8 cellular contexts compared by ENCODE assay signal in the genomic region with DNA sequence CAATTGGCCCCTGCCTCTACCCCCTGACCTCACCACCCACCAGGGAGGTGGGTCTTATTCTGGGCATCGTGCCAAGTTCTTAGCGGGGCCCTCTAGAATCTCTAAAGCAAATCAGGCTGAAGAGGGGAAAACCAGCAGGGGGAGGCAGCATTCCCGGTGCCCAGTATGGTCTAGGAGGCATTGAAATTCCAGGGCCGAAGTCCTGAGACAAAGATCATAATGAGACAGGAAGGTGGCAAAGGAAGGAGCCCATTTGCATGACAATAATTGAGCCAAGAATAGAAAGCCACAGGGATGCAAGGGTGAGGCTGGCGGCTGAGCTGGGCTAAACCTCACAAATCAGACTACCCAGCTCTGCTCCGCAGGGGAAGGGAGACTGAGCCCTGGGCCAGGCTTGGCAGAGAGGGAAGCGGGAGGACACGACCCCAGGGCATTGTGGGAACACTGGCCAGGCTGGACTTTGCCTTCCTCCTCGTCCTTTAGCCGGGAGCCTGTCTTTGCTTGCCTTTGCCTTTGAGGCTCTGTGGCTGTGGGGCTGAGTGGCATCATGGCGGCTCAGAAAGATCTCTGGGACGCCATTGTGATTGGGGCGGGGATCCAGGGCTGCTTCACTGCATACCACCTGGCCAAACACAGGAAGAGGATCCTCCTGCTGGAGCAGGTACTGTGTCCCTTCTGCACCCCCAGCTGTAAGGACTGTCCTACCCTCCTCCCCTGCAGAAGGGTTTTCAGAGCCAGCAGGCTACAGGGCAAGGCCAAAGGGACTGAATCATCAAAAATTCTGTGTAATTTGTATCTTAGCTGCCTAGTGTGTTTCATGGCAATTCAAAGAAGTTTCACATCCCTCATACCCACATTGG. TPM values are rescaled to one million over a fixed set of nuclear protein-coding genes. Genes with fewer than 3 reads are reported as not detected.
A peak's percentile ranks its signal among the peaks of the same experiment; 100 is the strongest.
DNase-seq lines count a peak whose midpoint lies in the region; ATAC-seq and TF ChIP-seq lines count a peak whose summit lies in the region.

Gene PIPOX, plus strand, starts transcription at position 463 of the 860 bp plus-strand sequence. Its CDS starts 85 bp downstream, at position 548.

- H3K27me3 ChIP-seq in SJCRH30 = no peaks in the 10 kb centered on the region
- H3K27me3 ChIP-seq in CD4-positive, alpha-beta T cell (ENCODE audit: control insufficient read depth, insufficient read depth, low read length) = peaks cover 9% of the 10 kb centered on the region

- DNase-seq in DMS53 treated with DMSO at 0.1 percent for 48 hours (lab: John Stamatoyannopoulos, UW; ENCODE audit: unreplicated experiment) (peak; percentile 18), NCI-H1092 treated with DMSO at 0.1 percent for 48 hours (lab: John Stamatoyannopoulos, UW) (peak; percentile 89), SJCRH30 (peak; percentile 99 to 100), left cardiac atrium (no peak), retinal pigment epithelial cell (ENCODE audit: low read depth) (peak; percentile 48)
- DNase-seq in T-helper 2 cell treated with Interferon-gamma antibody and Interleukin-4, amounts not matched to agents 5 μg/mL and 100 μg/mL, for 36 hours (ENCODE audit: low spot score) = no peak
- DNase-seq in CD4-positive, alpha-beta T cell = no peak

- intact Hi-C loops in left cardiac atrium (cut with DNase I) = no loop called here
- intact Hi-C loops in CD4-positive, alpha-beta T cell (cut with DNase I, micrococcal nuclease) = no loop called here

- POLR2A ChIA-PET in CD4-positive, alpha-beta T cell (lab: Charles Lee) = interaction anchor here (0.7 kb wide), 1 partner anchor 62 kb away, joined by 3 read pairs; no protein-coding TSS in a partner anchor

- H3K9me3 Mint-ChIP-seq in T-helper 2 cell treated with Interferon-gamma antibody and Interleukin-4, amounts not matched to agents 5 μg/mL and 100 μg/mL, for 36 hours = no peaks in the 10 kb centered on the region
- H3K9me3 Mint-ChIP-seq in CD4-positive, alpha-beta T cell = no peaks in the 10 kb centered on the region

- H3K9me3 ChIP-seq in SJCRH30 (replicated peaks) = no peaks in the 10 kb centered on the region
- no peaks in the 10 kb centered on the region for H3K9me3 ChIP-seq in CD4-positive, alpha-beta T cell (ENCODE audit: control insufficient read depth, low read length)

- H3K27ac ChIP-seq in SJCRH30 = peak within 1 kb of the TSS; percentile 99
- H3K27ac ChIP-seq in CD4-positive, alpha-beta T cell (ENCODE audit: low read depth, low read length) = no peak within 1 kb of the TSS

- H3K36me3 ChIP-seq in SJCRH30 = no peaks in the 10 kb centered on the region

- H3K4me1 ChIP-seq in SJCRH30 = peaks cover 78% of the 10 kb centered on the region

- H3K4me1 Mint-ChIP-seq in T-helper 2 cell treated with Interferon-gamma antibody and Interleukin-4, amounts not matched to agents 5 μg/mL and 100 μg/mL, for 36 hours (ENCODE audit: low read depth) = peaks cover 3% of the 10 kb centered on the region
- no peaks in the 10 kb centered on the region for H3K4me1 Mint-ChIP-seq in CD4-positive, alpha-beta T cell (ENCODE audit: low read depth)

- TF ChIP-seq CTCF in retinal pigment epithelial cell (conservative IDR thresholded peaks at IDR 0.05; ENCODE audit: low read depth, low read length) = peak; percentile 66
- TF ChIP-seq CTCF in CD4-positive, alpha-beta T cell (IDR thresholded peaks at IDR 0.05) = no peak

- CTCF ChIA-PET in CD4-positive, alpha-beta T cell (lab: Charles Lee) = no interaction called here

- H3K36me3 Mint-ChIP-seq in T-helper 2 cell treated with Interferon-gamma antibody and Interleukin-4, amounts not matched to agents 5 μg/mL and 100 μg/mL, for 36 hours (ENCODE audit: low read depth) = no peaks in the 10 kb centered on the region
- H3K36me3 Mint-ChIP-seq in CD4-positive, alpha-beta T cell (ENCODE audit: low read depth) = no peaks in the 10 kb centered on the region

- H3K4me3 ChIP-seq in SJCRH30 (peak within 1 kb of the TSS; percentile 55), retinal pigment epithelial cell (ENCODE audit: low read length) (peak within 1 kb of the TSS; percentile 7)

- no peak within 1 kb of the TSS for H3K27ac Mint-ChIP-seq in T-helper 2 cell treated with Interferon-gamma antibody and Interleukin-4, amounts not matched to agents 5 μg/mL and 100 μg/mL, for 36 hours
- no peak within 1 kb of the TSS for H3K27ac Mint-ChIP-seq in CD4-positive, alpha-beta T cell

- ATAC-seq in left cardiac atrium = peak; percentile 36 to 54
- no peak for ATAC-seq in CD4-positive, alpha-beta T cell (ENCODE audit: poor library complexity)
- ATAC-seq in HG03565 (IDR thresholded peaks at IDR 0.05; ENCODE audit: unreplicated experiment) = no peak

- peaks cover 8% of the 10 kb centered on the region for H3K27me3 Mint-ChIP-seq in T-helper 2 cell treated with Interferon-gamma antibody and Interleukin-4, amounts not matched to agents 5 μg/mL and 100 μg/mL, for 36 hours (ENCODE audit: low read depth)
- peaks cover 31% of the 10 kb centered on the region for H3K27me3 Mint-ChIP-seq in CD4-positive, alpha-beta T cell

- no peak within 1 kb of the TSS for H3K4me3 Mint-ChIP-seq in T-helper 2 cell treated with Interferon-gamma antibody and Interleukin-4, amounts not matched to agents 5 μg/mL and 100 μg/mL, for 36 hours
- H3K4me3 Mint-ChIP-seq in CD4-positive, alpha-beta T cell = no peak within 1 kb of the TSS

RNA-seq across cellular contexts. Expression of gene PIPOX, which starts in this region (rescaled TPM):
- total RNA-seq in SJCRH30 (2014; rRNA removed; shearing (Covaris generic)) = 91.7 and 96.8 TPM in 2 replicates
- total RNA-seq in left cardiac atrium = under 1 TPM; 0.55 to 0.91 TPM
- 1 to 10 TPM; 2.4 to 4.4 TPM for total RNA-seq in CD4-positive, alpha-beta T cell

Comparison
In these comparisons a context has a peak if more than half of its experiments do, and no peak if none do; other contexts are left out.
1. RNA of gene PIPOX (total RNA-seq): 91.7 to 96.8 TPM in SJCRH30; 2.4 to 4.4 TPM in CD4-positive, alpha-beta T cell and 0.55 to 0.91 TPM in left cardiac atrium; every median in the first group is over 10 times any median in the second.
2. Peak in ATAC-seq in left cardiac atrium; RNA of the gene not detected or under 1 TPM.
3. DNase-seq: peak in DMS53 treated with DMSO at 0.1 percent for 48 hours (single experiment), NCI-H1092 treated with DMSO at 0.1 percent for 48 hours (single experiment), SJCRH30 (2 of 2) and retinal pigment epithelial cell (single experiment); none in left cardiac atrium (single experiment), T-helper 2 cell treated with Interferon-gamma antibody and Interleukin-4, amounts not matched to agents 5 μg/mL and 100 μg/mL, for 36 hours (single experiment) and CD4-positive, alpha-beta T cell (0 of 10).